In genomic region chr9:111483419-111483861, GRCh38 we compare ENCODE assay signal across 8 cellular contexts. TPM values are rescaled to one million over a fixed set of nuclear protein-coding genes. Genes with fewer than 3 reads are reported as not detected.
DNase-seq lines count a peak whose midpoint lies in the region; ATAC-seq and TF ChIP-seq lines count a peak whose summit lies in the region.

No MANE protein-coding gene starts in this region.

- intact Hi-C loops in left lung (cut with DNase I) = no loop called here

- ATAC-seq in GM18868 (IDR thresholded peaks at IDR 0.05; ENCODE audit: unreplicated experiment) (peak; percentile 43), HG03064 (IDR thresholded peaks at IDR 0.05; ENCODE audit: low read depth, unreplicated experiment) (peak; percentile 42), RWPE2 (ENCODE audit: low read depth) (no peak; the same call in 2 of the 3 replicates), left lung (no peak)

- peak overlapping the region; percentile 91 for H3K4me3 ChIP-seq in BE2C (ENCODE audit: low read depth, low read length)
- peak overlapping the region; percentile 90 for H3K4me3 ChIP-seq in RWPE2 (ENCODE audit: severe bottlenecking)
- peak overlapping the region; percentile 92 for H3K4me3 ChIP-seq in astrocyte of the spinal cord (ENCODE audit: low read depth, low read length)
- peak overlapping the region; percentile 78 to 87 for H3K4me3 ChIP-seq in left lung

- H3K27me3 ChIP-seq in BE2C (no peaks in the 10 kb centered on the region), RWPE2 (ENCODE audit: insufficient read depth, poor library complexity, severe bottlenecking) (no peaks in the 10 kb centered on the region), left lung (no peaks in the 10 kb centered on the region)

- H3K27ac ChIP-seq in RWPE2 (ENCODE audit: poor library complexity, severe bottlenecking) (peak overlapping the region; percentile 95), left lung (peak overlapping the region; percentile 97)

- TF ChIP-seq CTCF in BE2C (IDR thresholded peaks at IDR 0.05; ENCODE audit: low read depth, low read length) (no peak), RWPE2 (IDR thresholded peaks at IDR 0.05; ENCODE audit: poor library complexity, severe bottlenecking) (no peak), astrocyte of the spinal cord (IDR thresholded peaks at IDR 0.05; ENCODE audit: low read depth, low read length) (no peak), left lung (IDR thresholded peaks at IDR 0.05) (no peak)

- H3K4me1 ChIP-seq in BE2C = no peaks in the 10 kb centered on the region
- H3K4me1 ChIP-seq in RWPE2 (ENCODE audit: insufficient read depth, poor library complexity, severe bottlenecking) = no peaks in the 10 kb centered on the region
- peaks cover 5 to 40% of the 10 kb centered on the region in 2 donors for H3K4me1 ChIP-seq in left lung

- in situ Hi-C loops in astrocyte of the spinal cord (cut with HindIII; ENCODE audit: low sequenced_read_pairs) = no loop called here

- H3K9me3 ChIP-seq in BE2C = no peaks in the 10 kb centered on the region
- H3K9me3 ChIP-seq in RWPE2 (ENCODE audit: severe bottlenecking) = no peaks in the 10 kb centered on the region
- H3K9me3 ChIP-seq in left lung = no peaks in the 10 kb centered on the region

- H3K36me3 ChIP-seq in BE2C = no peaks in the 10 kb centered on the region; the same call in 1 of the 2 replicates
- no peaks in the 10 kb centered on the region for H3K36me3 ChIP-seq in RWPE2 (ENCODE audit: low read depth)
- H3K36me3 ChIP-seq in left lung = no peaks in the 10 kb centered on the region

- DNase-seq in BE2C (peak; percentile 65), RWPE2 (ENCODE audit: low spot score) (no peak), astrocyte of the spinal cord (ENCODE audit: low read depth, low spot score) (peak; percentile 43), left lung (no peak), H4 (ENCODE audit: low spot score) (no peak)
- DNase-seq in stimulated activated CD8-positive, alpha-beta memory T cell treated with anti-CD3 and anti-CD28 coated beads, Interleukin-12 subunit alpha, Interleukin-12 subunit beta, amount 100 ng/mL, for 1 hour (ENCODE audit: low read depth) = peak; percentile 25

RNA-seq across cellular contexts. Expression of gene ECPAS, which starts 0.7 kb away (rescaled TPM):
- polyA plus RNA-seq in BE2C (2012; ENCODE audit: insufficient read depth, insufficient read length, low read depth) = 17.0 TPM
- total RNA-seq in left lung = 10 to 100 TPM; 77.4 to 91.8 TPM
- total RNA-seq in H4 (2014; rRNA removed; shearing (Covaris generic)) = 43.9 and 44.8 TPM in 2 replicates

RNA-seq across cellular contexts. Expression of gene ZNF483, which starts 41.5 kb away (rescaled TPM):
- 0.96 TPM for polyA plus RNA-seq in BE2C (2012; ENCODE audit: insufficient read depth, insufficient read length, low read depth)
- 1 to 10 TPM; 5.2 to 7.5 TPM for total RNA-seq in left lung
- total RNA-seq in H4 (2014; rRNA removed; shearing (Covaris generic)) = 0.21 TPM in 1 of 2 replicates, not detected in the other

Comparison
In these comparisons a context has a peak if more than half of its experiments do, and no peak if none do; other contexts are left out.
1. DNase-seq: peak in BE2C (single experiment), astrocyte of the spinal cord (single experiment) and stimulated activated CD8-positive, alpha-beta memory T cell treated with anti-CD3 and anti-CD28 coated beads, Interleukin-12 subunit alpha, Interleukin-12 subunit beta, amount 100 ng/mL, for 1 hour (single experiment); none in RWPE2 (single experiment), left lung (0 of 2) and H4 (single experiment).
2. ATAC-seq: peak in GM18868 (single experiment) and HG03064 (single experiment); none in RWPE2 (single experiment) and left lung (single experiment).
3. Peak in every context shown above with its lines, with median percentiles within 50 percentile points of each other: H3K4me3 ChIP-seq.